ENCODE assay signal across 15 cellular contexts in the genomic region with DNA sequence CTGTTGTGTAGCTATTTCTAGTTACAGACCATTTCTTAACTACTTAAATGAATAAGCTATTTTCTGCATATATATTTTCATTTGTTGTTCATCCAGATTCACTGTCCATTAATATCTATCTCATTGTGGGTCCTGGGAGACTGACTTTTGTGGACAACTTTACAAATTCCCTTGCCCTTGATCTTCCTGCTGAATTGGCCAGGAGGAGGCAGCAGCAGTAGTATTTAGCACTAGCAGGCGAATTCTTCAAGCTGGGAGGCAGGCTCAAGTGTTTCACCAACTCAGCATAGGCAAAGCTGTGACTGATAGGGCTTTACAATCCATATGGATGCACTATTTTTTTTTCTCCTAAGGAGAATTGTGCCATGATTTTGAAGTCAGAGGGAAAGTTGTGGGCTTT.
DNase-seq lines count a peak whose midpoint lies in the region; ATAC-seq and TF ChIP-seq lines count a peak whose summit lies in the region.
"Had no signal": no experiment of that assay in that cellular context is flagged by ENCODE, and none has a peak within 500 bp of the region (broad histone marks: within the 10 kb centered on the region; RNA-seq: fewer than 3 reads in every experiment).

No MANE protein-coding gene starts in this region.

- no peak overlapping the region for H3K4me3 ChIP-seq in Loucy (ENCODE audit: low read length, poor library complexity, severe bottlenecking)
- H3K4me3 ChIP-seq in left lung = no peak overlapping the region
- H3K4me3 ChIP-seq: PC-9, skin epidermis had no signal

- DNase-seq in Calu3 (peak; percentile 34), chondrocyte (ENCODE audit: low spot score) (no peak), left lung (no peak), NCI-H2107 (lab: John Stamatoyannopoulos, UW) (no peak), CD14-positive monocyte (ENCODE audit: low spot score) (no peak), NCI-H1694 (lab: John Stamatoyannopoulos, UW) (no peak)
- DNase-seq: activated CD8-positive, alpha-beta T cell treated with anti-CD3 and anti-CD28 coated beads, Interleukin-2, amount 10 ng/mL, durations not matched to agents 7 days and 5 days; activated naive CD8-positive, alpha-beta T cell treated with anti-CD3 and anti-CD28 coated beads, Interleukin-2, amount 10 ng/mL, durations not matched to agents 7 days and 5 days; naive thymus-derived CD8-positive, alpha-beta T cell; NCI-H2029; PC-9; T-helper 2 cell had no signal

- H3K27me3 Mint-ChIP-seq in Calu3 (ENCODE audit: unreplicated experiment) (no peaks in the 10 kb centered on the region), chondrocyte (ENCODE audit: low read depth) (peaks cover 6% of the 10 kb centered on the region), CD14-positive monocyte (ENCODE audit: low read depth in 3 of 3) (no peaks in the 10 kb centered on the region)
- H3K27me3 Mint-ChIP-seq: activated naive CD8-positive, alpha-beta T cell treated with anti-CD3 and anti-CD28 coated beads, Interleukin-2, amount 10 ng/mL, durations not matched to agents 7 days and 5 days had no signal

- H3K9me3 ChIP-seq in Loucy (ENCODE audit: insufficient read depth, low read depth, low read length) = no peaks in the 10 kb centered on the region
- no peaks in the 10 kb centered on the region for H3K9me3 ChIP-seq in left lung

- no TSS peak for BruUV-seq in Calu3 (replicated peaks; lab: Mats Ljungman, UMichigan)

- no peaks in the 10 kb centered on the region for H3F3A ChIP-seq in Loucy (ENCODE audit: low read depth)

- H4K20me1 ChIP-seq in Loucy (ENCODE audit: insufficient read depth, low read length, poor library complexity, severe bottlenecking) = no peaks in the 10 kb centered on the region

- TF ChIP-seq CTCF in Calu3 (IDR thresholded peaks at IDR 0.05; ENCODE audit: unreplicated experiment) (peak; percentile 57), Loucy (conservative IDR thresholded peaks at IDR 0.05; ENCODE audit: low read length) (peak; percentile 40), chondrocyte (IDR thresholded peaks at IDR 0.05) (peak; percentile 59), left lung (IDR thresholded peaks at IDR 0.05) (no peak), CD14-positive monocyte (IDR thresholded peaks at IDR 0.05) (no peak)

- no peak overlapping the region for H3K27ac ChIP-seq in left lung
- H3K27ac ChIP-seq: PC-9, skin epidermis had no signal

- H3K27ac Mint-ChIP-seq in Calu3 (ENCODE audit: unreplicated experiment) (no peak overlapping the region), chondrocyte (ENCODE audit: unreplicated experiment) (no peak overlapping the region), CD14-positive monocyte (no peak overlapping the region)
- H3K27ac Mint-ChIP-seq: activated CD8-positive, alpha-beta T cell treated with anti-CD3 and anti-CD28 coated beads, Interleukin-2, amount 10 ng/mL, durations not matched to agents 7 days and 5 days; activated naive CD8-positive, alpha-beta T cell treated with anti-CD3 and anti-CD28 coated beads, Interleukin-2, amount 10 ng/mL, durations not matched to agents 7 days and 5 days; naive thymus-derived CD8-positive, alpha-beta T cell had no signal

- H3K36me3 Mint-ChIP-seq in Calu3 (ENCODE audit: insufficient read depth, unreplicated experiment) (no peaks in the 10 kb centered on the region), chondrocyte (ENCODE audit: low read depth) (no peaks in the 10 kb centered on the region), CD14-positive monocyte (no peaks in the 10 kb centered on the region)
- H3K36me3 Mint-ChIP-seq: activated naive CD8-positive, alpha-beta T cell treated with anti-CD3 and anti-CD28 coated beads, Interleukin-2, amount 10 ng/mL, durations not matched to agents 7 days and 5 days; naive thymus-derived CD8-positive, alpha-beta T cell had no signal

- H3K9me3 Mint-ChIP-seq in Calu3 (ENCODE audit: low read depth, unreplicated experiment) = peaks cover 3% of the 10 kb centered on the region
- H3K9me3 Mint-ChIP-seq in chondrocyte (ENCODE audit: low read depth) = peaks cover 4% of the 10 kb centered on the region
- H3K9me3 Mint-ChIP-seq in CD14-positive monocyte = peaks cover 0 to 3% (median 0%) of the 10 kb centered on the region in 7 donors
- H3K9me3 Mint-ChIP-seq: activated naive CD8-positive, alpha-beta T cell treated with anti-CD3 and anti-CD28 coated beads, Interleukin-2, amount 10 ng/mL, durations not matched to agents 7 days and 5 days had no signal

- CTCF ChIA-PET in Calu3 (lab: Charles Lee) = interaction anchor here (0.6 to 1.0 kb wide), 2 partner anchors 17 to 406 kb away, joined by 3 to 14 read pairs; no protein-coding TSS in a partner anchor

- H3K4me1 Mint-ChIP-seq in Calu3 (ENCODE audit: low read depth, unreplicated experiment) (no peaks in the 10 kb centered on the region), chondrocyte (ENCODE audit: low read depth) (no peaks in the 10 kb centered on the region), CD14-positive monocyte (no peaks in the 10 kb centered on the region)
- H3K4me1 Mint-ChIP-seq: activated naive CD8-positive, alpha-beta T cell treated with anti-CD3 and anti-CD28 coated beads, Interleukin-2, amount 10 ng/mL, durations not matched to agents 7 days and 5 days; naive thymus-derived CD8-positive, alpha-beta T cell had no signal

- H3K4me3 Mint-ChIP-seq in Calu3 (ENCODE audit: low read depth, unreplicated experiment) (no peak overlapping the region), chondrocyte (ENCODE audit: unreplicated experiment) (no peak overlapping the region), CD14-positive monocyte (no peak overlapping the region)
- H3K4me3 Mint-ChIP-seq: activated CD8-positive, alpha-beta T cell treated with anti-CD3 and anti-CD28 coated beads, Interleukin-2, amount 10 ng/mL, durations not matched to agents 7 days and 5 days; activated naive CD8-positive, alpha-beta T cell treated with anti-CD3 and anti-CD28 coated beads, Interleukin-2, amount 10 ng/mL, durations not matched to agents 7 days and 5 days; naive thymus-derived CD8-positive, alpha-beta T cell had no signal

- no peak overlapping the region for H3K4me2 ChIP-seq in Loucy (ENCODE audit: low read depth, low read length, poor library complexity, severe bottlenecking)
- H3K4me2 ChIP-seq: PC-9 had no signal

- peak; percentile 29 for ATAC-seq in left lung
- no peak for ATAC-seq in esophagus mucosa
- ATAC-seq: activated CD8-positive, alpha-beta T cell treated with anti-CD3 and anti-CD28 coated beads, Interleukin-2, amount 10 ng/mL, durations not matched to agents 7 days and 5 days; naive thymus-derived CD8-positive, alpha-beta T cell had no signal

- intact Hi-C loops in Calu3 (cut with micrococcal nuclease; ENCODE audit: unreplicated experiment) (loop anchor here (1.0 kb wide), 1 partner anchor 406 kb away; no protein-coding TSS in a partner anchor), left lung (cut with DNase I) (no loop called here), CD14-positive monocyte (cut with micrococcal nuclease) (no loop called here)

- H3K4me1 ChIP-seq in Loucy (ENCODE audit: insufficient read depth, low read length, poor library complexity, severe bottlenecking) (no peaks in the 10 kb centered on the region), left lung (no peaks in the 10 kb centered on the region)

- H3K36me3 ChIP-seq in Loucy (ENCODE audit: insufficient read depth, low read length) = no peaks in the 10 kb centered on the region
- H3K36me3 ChIP-seq in left lung = no peaks in the 10 kb centered on the region

- no peaks in the 10 kb centered on the region for H3K9me2 ChIP-seq in Loucy (replicated peaks; ENCODE audit: low read depth, low read length)

- no peaks in the 10 kb centered on the region for H3K79me2 ChIP-seq in Loucy (ENCODE audit: insufficient read depth, low read length)

- H3K27me3 ChIP-seq in Loucy (ENCODE audit: insufficient read depth, low read length, poor library complexity, severe bottlenecking) = no peaks in the 10 kb centered on the region
- H3K27me3 ChIP-seq in left lung = no peaks in the 10 kb centered on the region

- no peak overlapping the region for H2AFZ ChIP-seq in Loucy (ENCODE audit: low read length)
- H2AFZ ChIP-seq: PC-9 had no signal

- H3K9ac ChIP-seq in Loucy (ENCODE audit: low read depth, low read length, poor library complexity, severe bottlenecking) = no peak overlapping the region

Comparison
In these comparisons a context has a peak if more than half of its experiments do, and no peak if none do; other contexts are left out.
1. CTCF ChIP-seq: peak in Calu3 (single experiment), Loucy (single experiment) and chondrocyte (single experiment); none in left lung (0 of 2) and CD14-positive monocyte (single experiment).